In genomic region chr13:77751513-77752456, GRCh38 we compare ENCODE assay signal across 8 cellular contexts. TPM values are rescaled to one million over a fixed set of nuclear protein-coding genes. Genes with fewer than 3 reads are reported as not detected.
DNase-seq lines count a peak whose midpoint lies in the region; ATAC-seq, FAIRE-seq and TF ChIP-seq lines count a peak whose summit lies in the region.

No MANE protein-coding gene starts in this region.

- no peaks in the 10 kb centered on the region for H4K20me1 ChIP-seq in SU-DHL-6 (ENCODE audit: low read depth, low read length)
- no peaks in the 10 kb centered on the region for H4K20me1 ChIP-seq in keratinocyte (ENCODE audit: control insufficient read depth, extremely low read depth, insufficient read depth, low read length)

- H3K27me3 ChIP-seq in cardiac muscle cell (no peaks in the 10 kb centered on the region), SU-DHL-6 (ENCODE audit: low read length) (no peaks in the 10 kb centered on the region), bronchial epithelial cell (ENCODE audit: control insufficient read depth, insufficient read depth, low read length) (no peaks in the 10 kb centered on the region), keratinocyte (ENCODE audit: control insufficient read depth, extremely low read depth, insufficient read depth, low read length) (no peaks in the 10 kb centered on the region)

- H3K4me1 ChIP-seq in cardiac muscle cell (ENCODE audit: low read depth) (no peaks in the 10 kb centered on the region), keratinocyte (ENCODE audit: control insufficient read depth, extremely low read depth, insufficient read depth, low read length) (no peaks in the 10 kb centered on the region)

- TF ChIP-seq CTCF in cardiac muscle cell (IDR thresholded peaks at IDR 0.05; ENCODE audit: low read depth, low read length) (peak; percentile 79), LNCAP (IDR thresholded peaks at IDR 0.05) (peak; percentile 78), SU-DHL-6 (IDR thresholded peaks at IDR 0.05; ENCODE audit: insufficient read depth, low read length, poor library complexity, severe bottlenecking) (peak; percentile 79), bronchial epithelial cell (IDR thresholded peaks at IDR 0.05; ENCODE audit: insufficient read depth, low read length, severe bottlenecking) (peak; percentile 61), keratinocyte (optimal IDR thresholded peaks at IDR 0.05 in 1 of 3, IDR thresholded peaks at IDR 0.05 in 1 of 3, conservative IDR thresholded peaks at IDR 0.05 in 1 of 3; ENCODE audit: extremely low read depth in 1 of 3, insufficient read depth in 2 of 3, low read length in 3 of 3) (peak in 2 of 3 experiments; percentile 24 to 64)

- H3K36me3 ChIP-seq in cardiac muscle cell (peaks cover 3% of the 10 kb centered on the region), SU-DHL-6 (ENCODE audit: low read length) (no peaks in the 10 kb centered on the region), bronchial epithelial cell (ENCODE audit: control insufficient read depth, insufficient read depth, low read length) (no peaks in the 10 kb centered on the region), keratinocyte (ENCODE audit: control insufficient read depth in 2 of 2, extremely low read depth in 1 of 2, insufficient read depth in 2 of 2, low read length in 2 of 2) (no peaks in the 10 kb centered on the region)

- H3K4me3 ChIP-seq in cardiac muscle cell (no peak overlapping the region), SU-DHL-6 (ENCODE audit: insufficient read depth, low read length, poor library complexity, severe bottlenecking) (no peak overlapping the region), bronchial epithelial cell (ENCODE audit: low read depth, low read length) (no peak overlapping the region), keratinocyte (ENCODE audit: control insufficient read depth in 2 of 3, extremely low read depth in 1 of 3, insufficient read depth in 2 of 3, low read depth in 1 of 3, low read length in 3 of 3) (no peak overlapping the region)

- H3K9me2 ChIP-seq in SU-DHL-6 (replicated peaks; ENCODE audit: insufficient read depth, low read length): no peaks in the 10 kb centered on the region

- H3K9ac ChIP-seq in SU-DHL-6 (ENCODE audit: low read length) (no peak overlapping the region), keratinocyte (ENCODE audit: control insufficient read depth, extremely low read depth, insufficient read depth, low read length) (no peak overlapping the region)

- DNase-seq in cardiac muscle cell (ENCODE audit: low read depth in 1 of 2, low spot score in 1 of 2) (peak; percentile 62), Right ventricle myocardium inferior (ENCODE audit: missing footprints) (no peak), HCEC 1CT (peak; percentile 28), bronchial epithelial cell (ENCODE audit: low read depth) (peak; percentile 59), keratinocyte (ENCODE audit: low read depth, low spot score) (peak; percentile 1)
- DNase-seq in stimulated activated CD8-positive, alpha-beta memory T cell treated with anti-CD3 and anti-CD28 coated beads, Interleukin-15, amount 100 ng/mL, for 1 hour (ENCODE audit: low read depth): peak; percentile 9

- H3K79me2 ChIP-seq in SU-DHL-6 (ENCODE audit: insufficient read depth, low read length) (no peaks in the 10 kb centered on the region), keratinocyte (ENCODE audit: control insufficient read depth, insufficient read depth, low read length) (no peaks in the 10 kb centered on the region)

- no peaks in the 10 kb centered on the region for H3K9me1 ChIP-seq in keratinocyte (ENCODE audit: control insufficient read depth, extremely low read depth, insufficient read depth, low read length)

- ATAC-seq in Right ventricle myocardium inferior: no peak

- intact Hi-C loops in Right ventricle myocardium inferior (cut with DNase I): no loop called here

- FAIRE-seq in bronchial epithelial cell (lab: Jason Lieb, UNC) (no peak), keratinocyte (lab: Jason Lieb, UNC) (peak; percentile 53)

- H3F3A ChIP-seq in SU-DHL-6 (ENCODE audit: insufficient read depth): no peaks in the 10 kb centered on the region

- dilution Hi-C loops in keratinocyte (cut with MboI; ENCODE audit: extremely low pct_ligation_motif_present, low sequenced_read_pairs): no loop called here

- H2AFZ ChIP-seq in SU-DHL-6 (ENCODE audit: low read depth, low read length, severe bottlenecking) (no peak overlapping the region), keratinocyte (ENCODE audit: control insufficient read depth, low read length) (no peak overlapping the region)

- H3K9me3 ChIP-seq in cardiac muscle cell (ENCODE audit: low read depth) (no peaks in the 10 kb centered on the region), SU-DHL-6 (ENCODE audit: insufficient read depth, low read length) (no peaks in the 10 kb centered on the region), keratinocyte (ENCODE audit: control insufficient read depth, low read depth, low read length) (no peaks in the 10 kb centered on the region)

- no peak overlapping the region for H3K4me2 ChIP-seq in SU-DHL-6 (ENCODE audit: low read depth, low read length, poor library complexity, severe bottlenecking)
- H3K4me2 ChIP-seq in keratinocyte (ENCODE audit: control insufficient read depth, extremely low read depth, insufficient read depth, low read depth, low read length): no peak overlapping the region

- H3K27ac ChIP-seq in cardiac muscle cell: peak overlapping the region; percentile 33
- no peak overlapping the region for H3K27ac ChIP-seq in SU-DHL-6 (ENCODE audit: low read depth, low read length)
- no peak overlapping the region for H3K27ac ChIP-seq in keratinocyte (ENCODE audit: control insufficient read depth, insufficient read depth, low read length)

RNA-seq across cellular contexts. Expression of gene SLAIN1, which starts 54.3 kb away (rescaled TPM):
- total RNA-seq in cardiac muscle cell (20.0 and 21.2 TPM in 2 replicates), Right ventricle myocardium inferior (4.6 TPM), bronchial epithelial cell (under 0.01 TPM in 1 of 2 replicates, not detected in the other)
- polyA plus RNA-seq in cardiac muscle cell (21.6 and 26.5 TPM in 2 replicates), keratinocyte (not detected in 3 replicates)
- polyA plus RNA-seq in keratinocyte (2011; ENCODE audit: low read depth): not detected
- polyA plus RNA-seq in keratinocyte (2011; cell fraction: cytosol; rRNA removed): not detected in 2 replicates
- polyA plus RNA-seq in keratinocyte (2011; cell fraction: nucleus; rRNA removed): not detected in 2 replicates
- not detected in 2 replicates for polyA plus RNA-seq in keratinocyte (2012; ENCODE audit: low replicate concordance)
- polyA minus RNA-seq in keratinocyte: not detected in 3 replicates
- polyA minus RNA-seq in keratinocyte (2011; cell fraction: cytosol; rRNA and poly(A)+ RNA removed): not detected
- polyA minus RNA-seq in keratinocyte (2011; cell fraction: nucleus; rRNA and poly(A)+ RNA removed): not detected in 2 replicates
